ENCODE assay signal across 8 cellular contexts in the genomic region with DNA sequence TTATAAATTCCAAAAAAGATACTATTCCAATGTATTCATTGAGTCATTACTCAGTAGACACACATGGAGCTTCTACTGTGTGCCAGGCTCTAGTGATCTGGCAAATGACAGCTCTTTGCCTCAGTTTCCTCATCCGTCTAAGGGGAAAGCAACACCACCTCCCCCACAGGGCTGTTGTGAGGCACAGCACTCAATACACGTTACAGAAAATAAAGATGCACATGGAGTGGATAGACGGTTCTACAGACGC. TPM values are rescaled to one million over a fixed set of nuclear protein-coding genes. Genes with fewer than 3 reads are reported as not detected.
DNase-seq lines count a peak whose midpoint lies in the region; FAIRE-seq and TF ChIP-seq lines count a peak whose summit lies in the region.

No MANE protein-coding gene starts in this region.

- TF ChIP-seq EP300 in tibial nerve (IDR thresholded peaks at IDR 0.05) = no peak

- H3K4me2 ChIP-seq in astrocyte (ENCODE audit: low read length) = peak overlapping the region; percentile 67

- H3K4me1 Mint-ChIP-seq in activated T-cell treated with anti-CD3 and anti-CD28 coated beads, Interleukin-2, amount 50 U/mL, for 24 hours (ENCODE audit: low read depth) = peaks cover 80% of the 10 kb centered on the region
- peaks cover 80% of the 10 kb centered on the region for H3K4me1 Mint-ChIP-seq in astrocyte (ENCODE audit: low read depth, unreplicated experiment)

- H3K9me3 Mint-ChIP-seq in activated T-cell treated with anti-CD3 and anti-CD28 coated beads, Interleukin-2, amount 50 U/mL, for 24 hours = no peaks in the 10 kb centered on the region
- peaks cover 2% of the 10 kb centered on the region for H3K9me3 Mint-ChIP-seq in astrocyte (ENCODE audit: unreplicated experiment)

- WGBS in mesodermal cell (ENCODE audit: insufficient coverage in 2 of 2), 2 experiments = 90 to 91% methylated on average over 4 of the region's 4 CpGs
- 13 to 35% methylated on average over 4 of the region's 4 CpGs for WGBS in tibial nerve, 2 donors

- H2AFZ ChIP-seq in astrocyte (ENCODE audit: low read depth, low read length) = no peak overlapping the region

- TF ChIP-seq CTCF in astrocyte (IDR thresholded peaks at IDR 0.05; ENCODE audit: insufficient read depth, low read depth, low read length) = no peak
- TF ChIP-seq CTCF in tibial nerve (IDR thresholded peaks at IDR 0.05) = no peak

- H3K27me3 Mint-ChIP-seq in activated T-cell treated with anti-CD3 and anti-CD28 coated beads, Interleukin-2, amount 50 U/mL, for 24 hours = no peaks in the 10 kb centered on the region
- no peaks in the 10 kb centered on the region for H3K27me3 Mint-ChIP-seq in astrocyte (ENCODE audit: low read depth, unreplicated experiment)

- H3K36me3 Mint-ChIP-seq in activated T-cell treated with anti-CD3 and anti-CD28 coated beads, Interleukin-2, amount 50 U/mL, for 24 hours (ENCODE audit: low read depth) = no peaks in the 10 kb centered on the region
- no peaks in the 10 kb centered on the region for H3K36me3 Mint-ChIP-seq in astrocyte (ENCODE audit: low read depth, unreplicated experiment)

- no peaks in the 10 kb centered on the region for H3K27me3 ChIP-seq in astrocyte (ENCODE audit: insufficient read depth, low read length)
- H3K27me3 ChIP-seq in tibial nerve = no peaks in the 10 kb centered on the region

- H3K4me1 ChIP-seq in astrocyte (ENCODE audit: insufficient read depth, low read length) (peaks cover 88% of the 10 kb centered on the region), mesodermal cell (ENCODE audit: control insufficient read depth, insufficient read depth, low read length, poor library complexity, severe bottlenecking) (peaks cover 83% of the 10 kb centered on the region), tibial nerve (peaks cover 20 to 96% (median 87%) of the 10 kb centered on the region in 4 donors)

- H3K27ac ChIP-seq in astrocyte (ENCODE audit: low read depth, low read length) (peak overlapping the region; percentile 100), mesodermal cell (ENCODE audit: low read depth, low read length, severe bottlenecking) (peak overlapping the region; percentile 98), tibial nerve (peak overlapping the region; percentile 93 to 99 (median 94))

- no peak for DNase-seq in activated T-cell treated with anti-CD3 and anti-CD28 coated beads, Interleukin-2, amount 50 U/mL, for 24 hours
- no peak for DNase-seq in activated T-cell treated with anti-CD3 and anti-CD28 coated beads, Interleukin-2, amount 50 U/mL, for 48 hours
- DNase-seq in astrocyte (ENCODE audit: low read depth) = no peak
- DNase-seq in tibial nerve (ENCODE audit: low spot score in 2 of 2) = no peak
- DNase-seq in NCI-H524 (lab: John Stamatoyannopoulos, UW) = no peak
- DNase-seq in cortex of kidney (lab: John Stamatoyannopoulos, UW) = no peak
- DNase-seq in C1 segment of cervical spinal cord (lab: John Stamatoyannopoulos, UW) = no peak

- H3K9me3 ChIP-seq in astrocyte (ENCODE audit: insufficient read depth, low read depth, low read length) (no peaks in the 10 kb centered on the region), mesodermal cell (ENCODE audit: control insufficient read depth, low read length) (no peaks in the 10 kb centered on the region), tibial nerve (no peaks in the 10 kb centered on the region)

- TF ChIP-seq POLR2A in tibial nerve (IDR thresholded peaks at IDR 0.05) = no peak

- H3K36me3 ChIP-seq in astrocyte (ENCODE audit: insufficient read depth, low read length) (no peaks in the 10 kb centered on the region), mesodermal cell (ENCODE audit: control insufficient read depth, insufficient read depth, low read length) (no peaks in the 10 kb centered on the region), tibial nerve (no peaks in the 10 kb centered on the region)

- H3K27ac Mint-ChIP-seq in activated T-cell treated with anti-CD3 and anti-CD28 coated beads, Interleukin-2, amount 50 U/mL, for 24 hours = peak overlapping the region; percentile 94
- peak overlapping the region; percentile 100 for H3K27ac Mint-ChIP-seq in astrocyte (ENCODE audit: unreplicated experiment)

- H4K20me1 ChIP-seq in astrocyte (ENCODE audit: insufficient read depth, low read length) = no peaks in the 10 kb centered on the region

- FAIRE-seq in astrocyte (lab: Jason Lieb, UNC) = no peak

- H3K4me3 ChIP-seq in astrocyte (ENCODE audit: insufficient read depth, low read depth, low read length) = peak overlapping the region; percentile 5
- no peak overlapping the region for H3K4me3 ChIP-seq in mesodermal cell (ENCODE audit: extremely low read depth, insufficient read depth, low read length, poor library complexity, severe bottlenecking)
- H3K4me3 ChIP-seq in tibial nerve = no peak overlapping the region

- H3K9ac ChIP-seq in astrocyte (ENCODE audit: low read length) = peak overlapping the region; percentile 95

- H3K4me3 Mint-ChIP-seq in activated T-cell treated with anti-CD3 and anti-CD28 coated beads, Interleukin-2, amount 50 U/mL, for 24 hours = peak overlapping the region; percentile 65
- peak overlapping the region; percentile 75 for H3K4me3 Mint-ChIP-seq in astrocyte (ENCODE audit: unreplicated experiment)

- H3K79me2 ChIP-seq in astrocyte (ENCODE audit: insufficient read depth, low read length) = peaks cover 53% of the 10 kb centered on the region

RNA-seq across cellular contexts. Expression of a gene that starts 6.5 kb away (rescaled TPM):
- total RNA-seq in astrocyte = 7,772 and 8,991 TPM in 2 replicates
- 1,431 TPM for polyA plus RNA-seq in mesodermal cell (2013, experiment 1 of 2)
- polyA plus RNA-seq in mesodermal cell (2013, experiment 2 of 2) = 2,018 TPM
- over 10,000 TPM; 20,649 to 23,532 (median 22,230) TPM for total RNA-seq in tibial nerve

RNA-seq across cellular contexts. Expression of a gene that starts 32.6 kb away (rescaled TPM):
- total RNA-seq in astrocyte (106 and 128 TPM in 2 replicates), tibial nerve (100 to 1,000 TPM; 109 to 128 (median 112) TPM)
- 102 TPM for polyA plus RNA-seq in mesodermal cell (2013, experiment 1 of 2)
- 89.8 TPM for polyA plus RNA-seq in mesodermal cell (2013, experiment 2 of 2)
